1 cellular context compared by ENCODE assay signal in the genomic region with DNA sequence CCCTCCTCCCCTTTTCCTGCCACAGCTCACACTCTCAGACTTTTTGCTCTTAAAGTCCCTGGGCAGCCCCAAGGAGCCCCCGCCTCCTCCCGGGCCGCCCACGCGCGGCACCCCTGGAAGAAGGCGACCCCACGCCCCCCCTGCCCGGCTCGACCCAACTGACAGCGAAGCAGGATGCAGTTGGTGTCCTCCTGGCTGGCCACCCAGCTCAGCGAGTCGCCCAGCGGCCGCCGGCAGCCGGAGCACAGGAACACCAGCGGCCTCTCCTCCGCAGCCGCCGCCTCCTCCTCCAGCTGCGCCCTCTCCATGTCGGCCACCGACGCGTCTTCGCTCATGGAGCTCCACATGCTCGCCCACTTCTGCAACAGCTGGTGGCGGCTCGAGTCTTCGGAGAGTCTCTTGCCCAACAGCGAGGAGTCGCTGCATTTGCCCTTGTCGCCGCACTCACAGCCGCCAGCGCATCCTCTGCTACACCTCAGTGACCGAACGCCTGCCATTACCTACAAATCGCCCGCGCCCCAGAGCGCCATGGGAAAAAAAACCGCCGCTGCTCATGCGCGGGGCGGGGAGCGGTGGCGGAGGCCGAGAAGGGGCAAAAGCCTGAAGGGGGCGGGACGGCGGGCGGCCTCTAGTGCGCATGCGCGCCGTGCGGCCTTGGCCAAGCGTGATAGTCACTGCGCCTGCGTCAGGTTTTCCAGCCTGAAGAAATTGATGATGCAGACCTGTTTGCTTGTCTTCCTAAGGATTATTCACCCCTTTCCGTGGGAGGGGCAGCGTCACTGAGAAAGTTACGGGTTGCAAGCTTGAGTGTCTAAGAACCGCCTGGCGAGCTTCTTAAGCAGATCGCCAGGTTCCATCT.
TF ChIP-seq lines count a peak whose summit lies in the region.

A gene with protein sequence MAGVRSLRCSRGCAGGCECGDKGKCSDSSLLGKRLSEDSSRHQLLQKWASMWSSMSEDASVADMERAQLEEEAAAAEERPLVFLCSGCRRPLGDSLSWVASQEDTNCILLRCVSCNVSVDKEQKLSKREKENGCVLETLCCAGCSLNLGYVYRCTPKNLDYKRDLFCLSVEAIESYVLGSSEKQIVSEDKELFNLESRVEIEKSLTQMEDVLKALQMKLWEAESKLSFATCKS (minus strand): TSS at position 532 of the 859 bp plus-strand sequence. CDS start 35 bp downstream, at position 497.

TF ChIP-seq in K562, 482 proteins besides CTCF, POLR2A, EP300 and RAD21 (continued from another document and continues in another):
- TF ChIP-seq, protein P1, sequence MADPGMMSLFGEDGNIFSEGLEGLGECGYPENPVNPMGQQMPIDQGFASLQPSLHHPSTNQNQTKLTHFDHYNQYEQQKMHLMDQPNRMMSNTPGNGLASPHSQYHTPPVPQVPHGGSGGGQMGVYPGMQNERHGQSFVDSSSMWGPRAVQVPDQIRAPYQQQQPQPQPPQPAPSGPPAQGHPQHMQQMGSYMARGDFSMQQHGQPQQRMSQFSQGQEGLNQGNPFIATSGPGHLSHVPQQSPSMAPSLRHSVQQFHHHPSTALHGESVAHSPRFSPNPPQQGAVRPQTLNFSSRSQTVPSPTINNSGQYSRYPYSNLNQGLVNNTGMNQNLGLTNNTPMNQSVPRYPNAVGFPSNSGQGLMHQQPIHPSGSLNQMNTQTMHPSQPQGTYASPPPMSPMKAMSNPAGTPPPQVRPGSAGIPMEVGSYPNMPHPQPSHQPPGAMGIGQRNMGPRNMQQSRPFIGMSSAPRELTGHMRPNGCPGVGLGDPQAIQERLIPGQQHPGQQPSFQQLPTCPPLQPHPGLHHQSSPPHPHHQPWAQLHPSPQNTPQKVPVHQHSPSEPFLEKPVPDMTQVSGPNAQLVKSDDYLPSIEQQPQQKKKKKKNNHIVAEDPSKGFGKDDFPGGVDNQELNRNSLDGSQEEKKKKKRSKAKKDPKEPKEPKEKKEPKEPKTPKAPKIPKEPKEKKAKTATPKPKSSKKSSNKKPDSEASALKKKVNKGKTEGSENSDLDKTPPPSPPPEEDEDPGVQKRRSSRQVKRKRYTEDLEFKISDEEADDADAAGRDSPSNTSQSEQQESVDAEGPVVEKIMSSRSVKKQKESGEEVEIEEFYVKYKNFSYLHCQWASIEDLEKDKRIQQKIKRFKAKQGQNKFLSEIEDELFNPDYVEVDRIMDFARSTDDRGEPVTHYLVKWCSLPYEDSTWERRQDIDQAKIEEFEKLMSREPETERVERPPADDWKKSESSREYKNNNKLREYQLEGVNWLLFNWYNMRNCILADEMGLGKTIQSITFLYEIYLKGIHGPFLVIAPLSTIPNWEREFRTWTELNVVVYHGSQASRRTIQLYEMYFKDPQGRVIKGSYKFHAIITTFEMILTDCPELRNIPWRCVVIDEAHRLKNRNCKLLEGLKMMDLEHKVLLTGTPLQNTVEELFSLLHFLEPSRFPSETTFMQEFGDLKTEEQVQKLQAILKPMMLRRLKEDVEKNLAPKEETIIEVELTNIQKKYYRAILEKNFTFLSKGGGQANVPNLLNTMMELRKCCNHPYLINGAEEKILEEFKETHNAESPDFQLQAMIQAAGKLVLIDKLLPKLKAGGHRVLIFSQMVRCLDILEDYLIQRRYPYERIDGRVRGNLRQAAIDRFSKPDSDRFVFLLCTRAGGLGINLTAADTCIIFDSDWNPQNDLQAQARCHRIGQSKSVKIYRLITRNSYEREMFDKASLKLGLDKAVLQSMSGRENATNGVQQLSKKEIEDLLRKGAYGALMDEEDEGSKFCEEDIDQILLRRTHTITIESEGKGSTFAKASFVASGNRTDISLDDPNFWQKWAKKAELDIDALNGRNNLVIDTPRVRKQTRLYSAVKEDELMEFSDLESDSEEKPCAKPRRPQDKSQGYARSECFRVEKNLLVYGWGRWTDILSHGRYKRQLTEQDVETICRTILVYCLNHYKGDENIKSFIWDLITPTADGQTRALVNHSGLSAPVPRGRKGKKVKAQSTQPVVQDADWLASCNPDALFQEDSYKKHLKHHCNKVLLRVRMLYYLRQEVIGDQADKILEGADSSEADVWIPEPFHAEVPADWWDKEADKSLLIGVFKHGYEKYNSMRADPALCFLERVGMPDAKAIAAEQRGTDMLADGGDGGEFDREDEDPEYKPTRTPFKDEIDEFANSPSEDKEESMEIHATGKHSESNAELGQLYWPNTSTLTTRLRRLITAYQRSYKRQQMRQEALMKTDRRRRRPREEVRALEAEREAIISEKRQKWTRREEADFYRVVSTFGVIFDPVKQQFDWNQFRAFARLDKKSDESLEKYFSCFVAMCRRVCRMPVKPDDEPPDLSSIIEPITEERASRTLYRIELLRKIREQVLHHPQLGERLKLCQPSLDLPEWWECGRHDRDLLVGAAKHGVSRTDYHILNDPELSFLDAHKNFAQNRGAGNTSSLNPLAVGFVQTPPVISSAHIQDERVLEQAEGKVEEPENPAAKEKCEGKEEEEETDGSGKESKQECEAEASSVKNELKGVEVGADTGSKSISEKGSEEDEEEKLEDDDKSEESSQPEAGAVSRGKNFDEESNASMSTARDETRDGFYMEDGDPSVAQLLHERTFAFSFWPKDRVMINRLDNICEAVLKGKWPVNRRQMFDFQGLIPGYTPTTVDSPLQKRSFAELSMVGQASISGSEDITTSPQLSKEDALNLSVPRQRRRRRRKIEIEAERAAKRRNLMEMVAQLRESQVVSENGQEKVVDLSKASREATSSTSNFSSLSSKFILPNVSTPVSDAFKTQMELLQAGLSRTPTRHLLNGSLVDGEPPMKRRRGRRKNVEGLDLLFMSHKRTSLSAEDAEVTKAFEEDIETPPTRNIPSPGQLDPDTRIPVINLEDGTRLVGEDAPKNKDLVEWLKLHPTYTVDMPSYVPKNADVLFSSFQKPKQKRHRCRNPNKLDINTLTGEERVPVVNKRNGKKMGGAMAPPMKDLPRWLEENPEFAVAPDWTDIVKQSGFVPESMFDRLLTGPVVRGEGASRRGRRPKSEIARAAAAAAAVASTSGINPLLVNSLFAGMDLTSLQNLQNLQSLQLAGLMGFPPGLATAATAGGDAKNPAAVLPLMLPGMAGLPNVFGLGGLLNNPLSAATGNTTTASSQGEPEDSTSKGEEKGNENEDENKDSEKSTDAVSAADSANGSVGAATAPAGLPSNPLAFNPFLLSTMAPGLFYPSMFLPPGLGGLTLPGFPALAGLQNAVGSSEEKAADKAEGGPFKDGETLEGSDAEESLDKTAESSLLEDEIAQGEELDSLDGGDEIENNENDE (IDR thresholded peaks at IDR 0.05; ENCODE audit: low read depth, low read length), result no peak
- no peak for TF ChIP-seq ZNF79 (CRISPR knock-in tag; IDR thresholded peaks at IDR 0.05; ENCODE audit: low read depth)
- no peak for TF ChIP-seq STAT5B (CRISPR knock-in tag; IDR thresholded peaks at IDR 0.05)
- TF ChIP-seq ZZZ3 (IDR thresholded peaks at IDR 0.05), result no peak
- TF ChIP-seq ZNF696 (CRISPR knock-in tag; conservative IDR thresholded peaks at IDR 0.05), result no peak
- TF ChIP-seq ZNF134 (CRISPR knock-in tag; conservative IDR thresholded peaks at IDR 0.05), result no peak
- no peak for TF ChIP-seq BDP1 (IDR thresholded peaks at IDR 0.05; ENCODE audit: insufficient read depth, insufficient read length)
- TF ChIP-seq ASH1L (IDR thresholded peaks at IDR 0.05; ENCODE audit: borderline replicate concordance, low read depth, partially characterized antibody), result no peak
- peak; percentile 60 for TF ChIP-seq NFIC (IDR thresholded peaks at IDR 0.05)
- peak; percentile 93 for TF ChIP-seq RBBP5 (IDR thresholded peaks at IDR 0.05; ENCODE audit: borderline replicate concordance, insufficient read depth, low read length, poor library complexity, severe bottlenecking)
- TF ChIP-seq, protein P2, sequence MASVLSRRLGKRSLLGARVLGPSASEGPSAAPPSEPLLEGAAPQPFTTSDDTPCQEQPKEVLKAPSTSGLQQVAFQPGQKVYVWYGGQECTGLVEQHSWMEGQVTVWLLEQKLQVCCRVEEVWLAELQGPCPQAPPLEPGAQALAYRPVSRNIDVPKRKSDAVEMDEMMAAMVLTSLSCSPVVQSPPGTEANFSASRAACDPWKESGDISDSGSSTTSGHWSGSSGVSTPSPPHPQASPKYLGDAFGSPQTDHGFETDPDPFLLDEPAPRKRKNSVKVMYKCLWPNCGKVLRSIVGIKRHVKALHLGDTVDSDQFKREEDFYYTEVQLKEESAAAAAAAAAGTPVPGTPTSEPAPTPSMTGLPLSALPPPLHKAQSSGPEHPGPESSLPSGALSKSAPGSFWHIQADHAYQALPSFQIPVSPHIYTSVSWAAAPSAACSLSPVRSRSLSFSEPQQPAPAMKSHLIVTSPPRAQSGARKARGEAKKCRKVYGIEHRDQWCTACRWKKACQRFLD (CRISPR knock-in tag; IDR thresholded peaks at IDR 0.05), result no peak
- no peak; a peak in 1 of 4 replicates for TF ChIP-seq RCOR1 (IDR thresholded peaks at IDR 0.05; ENCODE audit: borderline replicate concordance in 1 of 2, low read depth in 2 of 2, low read length in 2 of 2)
- no peak for TF ChIP-seq MCM7 (IDR thresholded peaks at IDR 0.05)
- no peak for TF ChIP-seq ZNF217 (CRISPR knock-in tag; IDR thresholded peaks at IDR 0.05)
- no peak for TF ChIP-seq SMARCC2 (IDR thresholded peaks at IDR 0.05; ENCODE audit: low read depth)
- TF ChIP-seq ETV6 (IDR thresholded peaks at IDR 0.05; ENCODE audit: borderline replicate concordance in 1 of 2, low read depth in 2 of 2, low read length in 1 of 2), result no peak
- no peak for TF ChIP-seq ETV6 (CRISPR knock-in tag; IDR thresholded peaks at IDR 0.05; ENCODE audit: borderline replicate concordance)
- peak; percentile 43; the same call in 1 of the 2 replicates for TF ChIP-seq NCOA1 (IDR thresholded peaks at IDR 0.05; ENCODE audit: low read depth)
- no peak for TF ChIP-seq HNRNPUL1 (IDR thresholded peaks at IDR 0.05; ENCODE audit: low read length)
- 0 out of 2 replicates have a peak, but pooled peaks have one; percentile 54 for TF ChIP-seq ZNF12 (CRISPR knock-in tag; IDR thresholded peaks at IDR 0.05)
- no peak for TF ChIP-seq GATA2 (CRISPR knock-in tag; IDR thresholded peaks at IDR 0.05)
- no peak for TF ChIP-seq ZNF766 (CRISPR knock-in tag; conservative IDR thresholded peaks at IDR 0.05)
- TF ChIP-seq ESRRA (IDR thresholded peaks at IDR 0.05; ENCODE audit: borderline replicate concordance, low read depth), result peak; percentile 52; the same call in 1 of the 2 replicates
- TF ChIP-seq, protein P3, sequence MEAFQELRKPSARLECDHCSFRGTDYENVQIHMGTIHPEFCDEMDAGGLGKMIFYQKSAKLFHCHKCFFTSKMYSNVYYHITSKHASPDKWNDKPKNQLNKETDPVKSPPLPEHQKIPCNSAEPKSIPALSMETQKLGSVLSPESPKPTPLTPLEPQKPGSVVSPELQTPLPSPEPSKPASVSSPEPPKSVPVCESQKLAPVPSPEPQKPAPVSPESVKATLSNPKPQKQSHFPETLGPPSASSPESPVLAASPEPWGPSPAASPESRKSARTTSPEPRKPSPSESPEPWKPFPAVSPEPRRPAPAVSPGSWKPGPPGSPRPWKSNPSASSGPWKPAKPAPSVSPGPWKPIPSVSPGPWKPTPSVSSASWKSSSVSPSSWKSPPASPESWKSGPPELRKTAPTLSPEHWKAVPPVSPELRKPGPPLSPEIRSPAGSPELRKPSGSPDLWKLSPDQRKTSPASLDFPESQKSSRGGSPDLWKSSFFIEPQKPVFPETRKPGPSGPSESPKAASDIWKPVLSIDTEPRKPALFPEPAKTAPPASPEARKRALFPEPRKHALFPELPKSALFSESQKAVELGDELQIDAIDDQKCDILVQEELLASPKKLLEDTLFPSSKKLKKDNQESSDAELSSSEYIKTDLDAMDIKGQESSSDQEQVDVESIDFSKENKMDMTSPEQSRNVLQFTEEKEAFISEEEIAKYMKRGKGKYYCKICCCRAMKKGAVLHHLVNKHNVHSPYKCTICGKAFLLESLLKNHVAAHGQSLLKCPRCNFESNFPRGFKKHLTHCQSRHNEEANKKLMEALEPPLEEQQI (IDR thresholded peaks at IDR 0.05), result no peak
- peak; percentile 69 for TF ChIP-seq FIP1L1 (IDR thresholded peaks at IDR 0.05; ENCODE audit: low read depth, low read length, poor library complexity, severe bottlenecking)
- TF ChIP-seq STAG1 (CRISPR knock-in tag; IDR thresholded peaks at IDR 0.05; ENCODE audit: borderline replicate concordance), result no peak
- TF ChIP-seq, protein P4, sequence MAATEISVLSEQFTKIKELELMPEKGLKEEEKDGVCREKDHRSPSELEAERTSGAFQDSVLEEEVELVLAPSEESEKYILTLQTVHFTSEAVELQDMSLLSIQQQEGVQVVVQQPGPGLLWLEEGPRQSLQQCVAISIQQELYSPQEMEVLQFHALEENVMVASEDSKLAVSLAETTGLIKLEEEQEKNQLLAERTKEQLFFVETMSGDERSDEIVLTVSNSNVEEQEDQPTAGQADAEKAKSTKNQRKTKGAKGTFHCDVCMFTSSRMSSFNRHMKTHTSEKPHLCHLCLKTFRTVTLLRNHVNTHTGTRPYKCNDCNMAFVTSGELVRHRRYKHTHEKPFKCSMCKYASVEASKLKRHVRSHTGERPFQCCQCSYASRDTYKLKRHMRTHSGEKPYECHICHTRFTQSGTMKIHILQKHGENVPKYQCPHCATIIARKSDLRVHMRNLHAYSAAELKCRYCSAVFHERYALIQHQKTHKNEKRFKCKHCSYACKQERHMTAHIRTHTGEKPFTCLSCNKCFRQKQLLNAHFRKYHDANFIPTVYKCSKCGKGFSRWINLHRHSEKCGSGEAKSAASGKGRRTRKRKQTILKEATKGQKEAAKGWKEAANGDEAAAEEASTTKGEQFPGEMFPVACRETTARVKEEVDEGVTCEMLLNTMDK (IDR thresholded peaks at IDR 0.05; ENCODE audit: borderline replicate concordance, insufficient read depth, low read depth, low read length, poor library complexity, severe bottlenecking), result no peak
- TF ChIP-seq TOE1 (IDR thresholded peaks at IDR 0.05; ENCODE audit: borderline replicate concordance), result peak; percentile 86
- no peak for TF ChIP-seq TOE1 (CRISPR knock-in tag; IDR thresholded peaks at IDR 0.05; ENCODE audit: borderline replicate concordance, low read depth)
- TF ChIP-seq ZKSCAN8 (CRISPR knock-in tag; IDR thresholded peaks at IDR 0.05), result no peak
- TF ChIP-seq, protein P5, sequence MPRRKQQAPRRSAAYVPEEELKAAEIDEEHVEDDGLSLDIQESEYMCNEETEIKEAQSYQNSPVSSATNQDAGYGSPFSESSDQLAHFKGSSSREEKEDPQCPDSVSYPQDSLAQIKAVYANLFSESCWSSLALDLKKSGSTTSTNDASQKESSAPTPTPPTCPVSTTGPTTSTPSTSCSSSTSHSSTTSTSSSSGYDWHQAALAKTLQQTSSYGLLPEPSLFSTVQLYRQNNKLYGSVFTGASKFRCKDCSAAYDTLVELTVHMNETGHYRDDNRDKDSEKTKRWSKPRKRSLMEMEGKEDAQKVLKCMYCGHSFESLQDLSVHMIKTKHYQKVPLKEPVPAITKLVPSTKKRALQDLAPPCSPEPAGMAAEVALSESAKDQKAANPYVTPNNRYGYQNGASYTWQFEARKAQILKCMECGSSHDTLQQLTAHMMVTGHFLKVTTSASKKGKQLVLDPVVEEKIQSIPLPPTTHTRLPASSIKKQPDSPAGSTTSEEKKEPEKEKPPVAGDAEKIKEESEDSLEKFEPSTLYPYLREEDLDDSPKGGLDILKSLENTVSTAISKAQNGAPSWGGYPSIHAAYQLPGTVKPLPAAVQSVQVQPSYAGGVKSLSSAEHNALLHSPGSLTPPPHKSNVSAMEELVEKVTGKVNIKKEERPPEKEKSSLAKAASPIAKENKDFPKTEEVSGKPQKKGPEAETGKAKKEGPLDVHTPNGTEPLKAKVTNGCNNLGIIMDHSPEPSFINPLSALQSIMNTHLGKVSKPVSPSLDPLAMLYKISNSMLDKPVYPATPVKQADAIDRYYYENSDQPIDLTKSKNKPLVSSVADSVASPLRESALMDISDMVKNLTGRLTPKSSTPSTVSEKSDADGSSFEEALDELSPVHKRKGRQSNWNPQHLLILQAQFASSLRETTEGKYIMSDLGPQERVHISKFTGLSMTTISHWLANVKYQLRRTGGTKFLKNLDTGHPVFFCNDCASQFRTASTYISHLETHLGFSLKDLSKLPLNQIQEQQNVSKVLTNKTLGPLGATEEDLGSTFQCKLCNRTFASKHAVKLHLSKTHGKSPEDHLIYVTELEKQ (CRISPR knock-in tag; IDR thresholded peaks at IDR 0.05), result no peak
- TF ChIP-seq SRSF3 (IDR thresholded peaks at IDR 0.05; ENCODE audit: insufficient read depth, low read length), result no peak
- no peak for TF ChIP-seq ZSCAN32 (CRISPR knock-in tag; IDR thresholded peaks at IDR 0.05)
- no peak for TF ChIP-seq NFE2L1 (tag; IDR thresholded peaks at IDR 0.05; ENCODE audit: borderline replicate concordance, low read depth)
